24 cellular contexts compared by ENCODE assay signal in the genomic region with DNA sequence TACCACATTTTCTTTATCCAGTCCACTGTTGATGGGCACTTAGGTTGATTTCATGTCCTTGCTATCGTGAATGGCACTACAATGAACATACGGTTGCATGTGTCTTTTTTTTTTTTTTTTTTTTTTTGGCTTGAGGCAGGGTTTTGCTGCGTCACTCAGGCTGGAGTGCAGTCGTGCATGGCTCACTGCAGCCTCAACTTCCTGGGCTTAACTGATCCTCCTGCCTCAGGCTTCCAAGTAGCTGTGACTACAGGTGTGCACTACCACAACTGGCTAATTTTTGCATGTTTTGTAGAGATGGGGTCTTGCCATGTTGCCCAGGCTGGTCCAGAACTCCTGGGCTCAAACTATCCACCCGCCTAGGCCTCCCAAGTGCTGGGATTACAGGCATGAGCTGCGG. TPM values are rescaled to one million over a fixed set of nuclear protein-coding genes. Genes with fewer than 3 reads are reported as not detected.
A peak's percentile ranks its signal among the peaks of the same experiment; 100 is the strongest.
DNase-seq lines count a peak whose midpoint lies in the region; ATAC-seq, FAIRE-seq and TF ChIP-seq lines count a peak whose summit lies in the region.
"Had no signal": no experiment of that assay in that cellular context is flagged by ENCODE, and none has a peak within 500 bp of the region (broad histone marks: within the 10 kb centered on the region; RNA-seq: fewer than 3 reads in every experiment).

No MANE protein-coding gene starts in this region.

- DNase-seq in activated naive CD8-positive, alpha-beta T cell treated with anti-CD3 and anti-CD28 coated beads for 36 hours = no peak
- no peak for DNase-seq in activated naive CD8-positive, alpha-beta T cell treated with anti-CD3 and anti-CD28 coated beads, Interleukin-2, amount 50 U/mL, for 24 hours
- DNase-seq in GM23338 (ENCODE audit: low spot score) (no peak), astrocyte (ENCODE audit: low read depth) (no peak), type B pancreatic cell (ENCODE audit: extremely low spot score, unreplicated experiment) (no peak), hepatocyte (ENCODE audit: low spot score) (no peak), T-helper 9 cell (no peak), RCC 7860 (ENCODE audit: low spot score) (no peak)
- DNase-seq: activated B cell treated with CpG ODN at 0.5 μM for 24 hours; activated CD4-positive, alpha-beta T cell treated with anti-CD3 and anti-CD28 coated beads, Interleukin-2, amount 50 U/mL, for 4 hours; activated effector memory CD4-positive, alpha-beta T cell treated with Interleukin-2 at 50 U/mL for 16 hours; activated naive CD8-positive, alpha-beta T cell treated with anti-CD3 and anti-CD28 coated beads, Interleukin-2, amount 10 ng/mL, durations not matched to agents 7 days and 5 days; COR-L47; GOT3; kidney; NCI-H1092 treated with DMSO at 0.1 percent for 48 hours; NCI-H2029; NCI-H2227 treated with DMSO at 0.1 percent for 48 hours; right lobe of liver; upper lobe of left lung had no signal

- H3K4me2 ChIP-seq in GM23338 = no peak overlapping the region
- no peak overlapping the region for H3K4me2 ChIP-seq in astrocyte (ENCODE audit: low read length)
- H3K4me2 ChIP-seq in hepatocyte = no peak overlapping the region

- H3K4me3 Mint-ChIP-seq in activated naive CD8-positive, alpha-beta T cell treated with anti-CD3 and anti-CD28 coated beads for 36 hours = peak overlapping the region; percentile 34
- H3K4me3 Mint-ChIP-seq in activated naive CD8-positive, alpha-beta T cell treated with anti-CD3 and anti-CD28 coated beads, Interleukin-2, amount 50 U/mL, for 24 hours = no peak overlapping the region
- H3K4me3 Mint-ChIP-seq in GM23338 (peak overlapping the region; percentile 35; the same call in 1 of the 3 replicates), astrocyte (ENCODE audit: unreplicated experiment) (no peak overlapping the region), type B pancreatic cell (peak overlapping the region; percentile 20)
- H3K4me3 Mint-ChIP-seq: activated B cell treated with CpG ODN at 0.5 μM for 24 hours; central memory CD8-positive, alpha-beta T cell had no signal

- H3K4me1 ChIP-seq in GM23338 (ENCODE audit: insufficient read depth) = no peaks in the 10 kb centered on the region; the same call in none of the 2 replicates
- H3K4me1 ChIP-seq in astrocyte (ENCODE audit: insufficient read depth, low read length) = peaks cover 6% of the 10 kb centered on the region
- peaks cover 8% of the 10 kb centered on the region for H3K4me1 ChIP-seq in hepatocyte (ENCODE audit: insufficient read depth)

- H3K27me3 Mint-ChIP-seq in activated naive CD8-positive, alpha-beta T cell treated with anti-CD3 and anti-CD28 coated beads for 36 hours = peaks cover 8% of the 10 kb centered on the region
- no peaks in the 10 kb centered on the region for H3K27me3 Mint-ChIP-seq in activated naive CD8-positive, alpha-beta T cell treated with anti-CD3 and anti-CD28 coated beads, Interleukin-2, amount 50 U/mL, for 24 hours
- H3K27me3 Mint-ChIP-seq in GM23338 (ENCODE audit: insufficient read depth, low read depth, poor library complexity) = no peaks in the 10 kb centered on the region
- H3K27me3 Mint-ChIP-seq in astrocyte (ENCODE audit: low read depth, unreplicated experiment) = no peaks in the 10 kb centered on the region
- no peaks in the 10 kb centered on the region for H3K27me3 Mint-ChIP-seq in type B pancreatic cell
- H3K27me3 Mint-ChIP-seq: activated B cell treated with CpG ODN at 0.5 μM for 24 hours; central memory CD8-positive, alpha-beta T cell had no signal

- H2AFZ ChIP-seq in GM23338 (no peak overlapping the region), astrocyte (ENCODE audit: low read depth, low read length) (no peak overlapping the region), hepatocyte (no peak overlapping the region)

- no peaks in the 10 kb centered on the region for H3F3A ChIP-seq in GM23338 (replicated peaks; ENCODE audit: low read depth)

- H3K9me2 ChIP-seq in GM23338 (ENCODE audit: insufficient read depth) = no peaks in the 10 kb centered on the region
- no peaks in the 10 kb centered on the region for H3K9me2 ChIP-seq in hepatocyte (replicated peaks; ENCODE audit: insufficient read depth)

- peaks cover 25% of the 10 kb centered on the region for H3K4me1 Mint-ChIP-seq in activated naive CD8-positive, alpha-beta T cell treated with anti-CD3 and anti-CD28 coated beads for 36 hours
- H3K4me1 Mint-ChIP-seq in activated naive CD8-positive, alpha-beta T cell treated with anti-CD3 and anti-CD28 coated beads, Interleukin-2, amount 50 U/mL, for 24 hours = peaks cover 32% of the 10 kb centered on the region
- H3K4me1 Mint-ChIP-seq in GM23338 (peaks cover 19% of the 10 kb centered on the region), astrocyte (ENCODE audit: low read depth, unreplicated experiment) (peaks cover 10% of the 10 kb centered on the region), type B pancreatic cell (ENCODE audit: unreplicated experiment) (peaks cover 9% of the 10 kb centered on the region)

- H3K9me3 ChIP-seq in astrocyte (ENCODE audit: insufficient read depth, low read depth, low read length) = no peaks in the 10 kb centered on the region
- no peaks in the 10 kb centered on the region for H3K9me3 ChIP-seq in hepatocyte (ENCODE audit: low read depth)
- H3K9me3 ChIP-seq: mucosa of descending colon, right lobe of liver, upper lobe of left lung had no signal

- H3K27ac ChIP-seq in GM23338 (ENCODE audit: low read depth) = no peak overlapping the region
- H3K27ac ChIP-seq in astrocyte (ENCODE audit: low read depth, low read length) = no peak overlapping the region
- no peak overlapping the region for H3K27ac ChIP-seq in hepatocyte
- H3K27ac ChIP-seq: right lobe of liver, RWPE1, upper lobe of left lung had no signal

- H3K9ac ChIP-seq in astrocyte (ENCODE audit: low read length) = no peak overlapping the region

- no peak for FAIRE-seq in astrocyte (lab: Jason Lieb, UNC)
- FAIRE-seq in RCC 7860 (lab: Jason Lieb, UNC) = no peak
- FAIRE-seq: endothelial cell of umbilical vein, kidney had no signal

- H3K79me2 ChIP-seq in GM23338 (replicated peaks; ENCODE audit: insufficient read depth) (peaks cover 27% of the 10 kb centered on the region), astrocyte (ENCODE audit: insufficient read depth, low read length) (peaks cover 32% of the 10 kb centered on the region), hepatocyte (peaks cover 27% of the 10 kb centered on the region)

- H3K27me3 ChIP-seq in GM23338 (ENCODE audit: insufficient read depth) (no peaks in the 10 kb centered on the region), astrocyte (ENCODE audit: insufficient read depth, low read length) (no peaks in the 10 kb centered on the region), hepatocyte (no peaks in the 10 kb centered on the region)
- H3K27me3 ChIP-seq: right lobe of liver, upper lobe of left lung had no signal

- no peaks in the 10 kb centered on the region for H3K36me3 ChIP-seq in GM23338 (ENCODE audit: insufficient read depth)
- no peaks in the 10 kb centered on the region for H3K36me3 ChIP-seq in astrocyte (ENCODE audit: insufficient read depth, low read length)
- H3K36me3 ChIP-seq in hepatocyte (replicated peaks; ENCODE audit: insufficient read depth, low read depth) = no peaks in the 10 kb centered on the region
- H3K36me3 ChIP-seq: right lobe of liver, upper lobe of left lung had no signal

- TF ChIP-seq CTCF in GM23338 (conservative IDR thresholded peaks at IDR 0.05; ENCODE audit: low read depth in 2 of 2) (no peak), astrocyte (IDR thresholded peaks at IDR 0.05; ENCODE audit: insufficient read depth, low read depth, low read length) (no peak), type B pancreatic cell (conservative IDR thresholded peaks at IDR 0.05) (no peak), hepatocyte (IDR thresholded peaks at IDR 0.05; ENCODE audit: poor library complexity) (no peak)

- H4K20me1 ChIP-seq in GM23338 (replicated peaks; ENCODE audit: insufficient read depth) (no peaks in the 10 kb centered on the region), astrocyte (ENCODE audit: insufficient read depth, low read length) (peaks cover 5% of the 10 kb centered on the region), hepatocyte (ENCODE audit: insufficient read depth, poor library complexity, severe bottlenecking) (no peaks in the 10 kb centered on the region)

- peaks cover 16% of the 10 kb centered on the region for H3K36me3 Mint-ChIP-seq in activated naive CD8-positive, alpha-beta T cell treated with anti-CD3 and anti-CD28 coated beads for 36 hours
- H3K36me3 Mint-ChIP-seq in activated naive CD8-positive, alpha-beta T cell treated with anti-CD3 and anti-CD28 coated beads, Interleukin-2, amount 50 U/mL, for 24 hours (ENCODE audit: low read depth) = no peaks in the 10 kb centered on the region
- no peaks in the 10 kb centered on the region for H3K36me3 Mint-ChIP-seq in GM23338 (ENCODE audit: low read depth)
- no peaks in the 10 kb centered on the region for H3K36me3 Mint-ChIP-seq in astrocyte (ENCODE audit: low read depth, unreplicated experiment)
- H3K36me3 Mint-ChIP-seq in type B pancreatic cell = no peaks in the 10 kb centered on the region

- peaks cover 4% of the 10 kb centered on the region for H3K9me3 Mint-ChIP-seq in activated naive CD8-positive, alpha-beta T cell treated with anti-CD3 and anti-CD28 coated beads for 36 hours
- no peaks in the 10 kb centered on the region for H3K9me3 Mint-ChIP-seq in activated naive CD8-positive, alpha-beta T cell treated with anti-CD3 and anti-CD28 coated beads, Interleukin-2, amount 50 U/mL, for 24 hours
- H3K9me3 Mint-ChIP-seq in GM23338 = no peaks in the 10 kb centered on the region
- no peaks in the 10 kb centered on the region for H3K9me3 Mint-ChIP-seq in astrocyte (ENCODE audit: unreplicated experiment)
- H3K9me3 Mint-ChIP-seq in type B pancreatic cell = no peaks in the 10 kb centered on the region
- H3K9me3 Mint-ChIP-seq: activated B cell treated with CpG ODN at 0.5 μM for 24 hours had no signal

- 94% methylated on average over 6 of the region's 6 CpGs for WGBS in hepatocyte (ENCODE audit: low lambda C conversion rate, missing lambda C conversion rate)

- H3K27ac Mint-ChIP-seq in activated naive CD8-positive, alpha-beta T cell treated with anti-CD3 and anti-CD28 coated beads for 36 hours = no peak overlapping the region
- no peak overlapping the region for H3K27ac Mint-ChIP-seq in activated naive CD8-positive, alpha-beta T cell treated with anti-CD3 and anti-CD28 coated beads, Interleukin-2, amount 50 U/mL, for 24 hours
- H3K27ac Mint-ChIP-seq in GM23338 = no peak overlapping the region
- H3K27ac Mint-ChIP-seq in astrocyte (ENCODE audit: unreplicated experiment) = peak overlapping the region; percentile 98
- no peak overlapping the region for H3K27ac Mint-ChIP-seq in type B pancreatic cell
- H3K27ac Mint-ChIP-seq: activated B cell treated with CpG ODN at 0.5 μM for 24 hours had no signal

- H3K4me3 ChIP-seq in GM23338 (no peak overlapping the region), astrocyte (ENCODE audit: insufficient read depth, low read depth, low read length) (no peak overlapping the region), hepatocyte (no peak overlapping the region)
- H3K4me3 ChIP-seq: mucosa of descending colon, right lobe of liver, upper lobe of left lung had no signal

- ATAC-seq in activated naive CD8-positive, alpha-beta T cell treated with anti-CD3 and anti-CD28 coated beads, Interleukin-2, amount 50 U/mL, for 24 hours = no peak
- ATAC-seq in GM23338 = no peak
- ATAC-seq: mucosa of descending colon, right lobe of liver had no signal

RNA-seq across cellular contexts. Expression of gene CCDC90B, which starts 1.5 kb away (rescaled TPM):
- total RNA-seq in activated naive CD8-positive, alpha-beta T cell treated with anti-CD3 and anti-CD28 coated beads for 36 hours = 10 to 100 TPM; 29.0 to 32.0 TPM
- 55.1 and 79.1 TPM in 2 replicates for total RNA-seq in GM23338 (2014; rRNA removed; shearing (Covaris generic))
- polyA plus RNA-seq in GM23338 (2016; fragmentation: Nextera tagmentation; extraction: Ambion mirVana) = 73.5 and 89.0 TPM in 2 replicates
- 67.5 and 68.0 TPM in 2 replicates for total RNA-seq in astrocyte
- 33.5 and 38.0 TPM in 2 replicates for total RNA-seq in type B pancreatic cell (ENCODE audit: low replicate concordance)
- total RNA-seq in hepatocyte = 42.4 and 45.7 TPM in 2 replicates
- polyA plus RNA-seq in hepatocyte = 47.8 and 50.9 TPM in 2 replicates

Comparison
In these comparisons a context has a peak if more than half of its experiments do, and no peak if none do; other contexts are left out.
1. H3K4me3 Mint-ChIP-seq: peak in activated naive CD8-positive, alpha-beta T cell treated with anti-CD3 and anti-CD28 coated beads for 36 hours (single experiment), GM23338 (single experiment) and type B pancreatic cell (single experiment); none in activated naive CD8-positive, alpha-beta T cell treated with anti-CD3 and anti-CD28 coated beads, Interleukin-2, amount 50 U/mL, for 24 hours (single experiment) and astrocyte (single experiment).